Comparison of ENCODE assay signal across 6 cellular contexts in genomic region chr19:17243340-17243853, GRCh38. TPM values are rescaled to one million over a fixed set of nuclear protein-coding genes. Genes with fewer than 3 reads are reported as not detected.
DNase-seq lines count a peak whose midpoint lies in the region; ATAC-seq and TF ChIP-seq lines count a peak whose summit lies in the region.

No MANE protein-coding gene starts in this region.

- peak overlapping the region; percentile 62 to 97 for H3K27ac ChIP-seq in breast epithelium

- H3K4me1 ChIP-seq in breast epithelium = peaks cover 6 to 7% of the 10 kb centered on the region in 2 donors

- H3K9me3 ChIP-seq in breast epithelium = no peaks in the 10 kb centered on the region

- TF ChIP-seq POLR2A in breast epithelium (IDR thresholded peaks at IDR 0.05) = no peak

- no peaks in the 10 kb centered on the region for H3K36me3 ChIP-seq in breast epithelium

- TF ChIP-seq CTCF in breast epithelium (IDR thresholded peaks at IDR 0.05) (no peak), nephron progenitor cell (IDR thresholded peaks at IDR 0.05) (no peak)

- no peaks in the 10 kb centered on the region for H3K9me3 Mint-ChIP-seq in nephron progenitor cell

- no peak for DNase-seq in breast epithelium (ENCODE audit: low spot score in 2 of 2)
- no peak for DNase-seq in nephron progenitor cell
- no peak for DNase-seq in HT-29 (ENCODE audit: low spot score)
- no peak for DNase-seq in NCI-H748 treated with DMSO at 0.1 percent for 48 hours (lab: John Stamatoyannopoulos, UW)

- peaks cover 9% of the 10 kb centered on the region for H3K36me3 Mint-ChIP-seq in nephron progenitor cell (ENCODE audit: low read depth)

- H3K4me3 ChIP-seq in GM08714 (ENCODE audit: low read length) = peak overlapping the region; percentile 79; the same call in 1 of the 2 replicates
- H3K4me3 ChIP-seq in breast epithelium = peak overlapping the region; percentile 72 to 86 (median 75)

- H3K4me3 Mint-ChIP-seq in nephron progenitor cell = peak overlapping the region; percentile 92

- intact Hi-C loops in breast epithelium (cut with DNase I; ENCODE audit: low total_unique reads) = no loop called here

- peak overlapping the region; percentile 95 for H3K27ac Mint-ChIP-seq in nephron progenitor cell

- no peaks in the 10 kb centered on the region for H3K27me3 Mint-ChIP-seq in nephron progenitor cell (ENCODE audit: low read depth, poor library complexity)

- ATAC-seq in GM18861 (IDR thresholded peaks at IDR 0.05; ENCODE audit: unreplicated experiment) = no peak

- H3K27me3 ChIP-seq in breast epithelium = no peaks in the 10 kb centered on the region

- peaks cover 66% of the 10 kb centered on the region for H3K4me1 Mint-ChIP-seq in nephron progenitor cell

RNA-seq across cellular contexts. Expression of gene NR2F6, which starts 2.3 kb away (rescaled TPM):
- 10 to 100 TPM; 23.2 to 52.4 (median 34.7) TPM for total RNA-seq in breast epithelium
- 265 and 297 TPM in 2 replicates for total RNA-seq in HT-29 (2014; rRNA removed; shearing (Covaris generic))

RNA-seq across cellular contexts. Expression of gene OCEL1, which starts 17.4 kb away (rescaled TPM):
- 10 to 100 TPM in 1 of 3 donors, 1 to 10 TPM in 2; 8.8 to 13.8 (median 9.4) TPM for total RNA-seq in breast epithelium
- 2.6 and 8.7 TPM in 2 replicates for total RNA-seq in HT-29 (2014; rRNA removed; shearing (Covaris generic))

RNA-seq across cellular contexts. Expression of gene USHBP1, which starts 21.1 kb away (rescaled TPM):
- total RNA-seq in breast epithelium = 1 to 10 TPM; 5.8 to 8.8 (median 7.0) TPM
- total RNA-seq in HT-29 (2014; rRNA removed; shearing (Covaris generic)) = 0.08 TPM in 1 of 2 replicates, not detected in the other

RNA-seq across cellular contexts. Expression of gene BABAM1, which starts 23.8 kb away (rescaled TPM):
- 10 to 100 TPM; 48.5 to 65.6 (median 54.1) TPM for total RNA-seq in breast epithelium
- total RNA-seq in HT-29 (2014; rRNA removed; shearing (Covaris generic)) = 79.8 and 98.6 TPM in 2 replicates

RNA-seq across cellular contexts. Expression of gene USE1, which starts 28.2 kb away (rescaled TPM):
- total RNA-seq in breast epithelium = 10 to 100 TPM; 15.5 to 29.0 (median 27.5) TPM
- total RNA-seq in HT-29 (2014; rRNA removed; shearing (Covaris generic)) = 27.6 and 29.1 TPM in 2 replicates
